In genomic region chr4:170978990-170979389, GRCh38 we compare ENCODE assay signal across 10 cellular contexts.
"Had no signal": no experiment of that assay in that cellular context is flagged by ENCODE, and none has a peak within 500 bp of the region (broad histone marks: within the 10 kb centered on the region; RNA-seq: fewer than 3 reads in every experiment).

No MANE protein-coding gene starts in this region.

- H3K4me3 Mint-ChIP-seq: naive thymus-derived CD8-positive, alpha-beta T cell had no signal

- H3K27me3 Mint-ChIP-seq: naive thymus-derived CD8-positive, alpha-beta T cell had no signal

- ATAC-seq: left colon; mucosa of descending colon; naive thymus-derived CD8-positive, alpha-beta T cell had no signal

- H3K9me3 ChIP-seq: right atrium auricular region had no signal

- H3K36me3 ChIP-seq: right atrium auricular region, tibial nerve had no signal

- H3K4me3 ChIP-seq: mucosa of descending colon, right atrium auricular region, tibial nerve had no signal

- H3K27me3 ChIP-seq: right atrium auricular region, tibial nerve had no signal

- H3K36me3 Mint-ChIP-seq: naive thymus-derived CD8-positive, alpha-beta T cell had no signal

- H3K27ac Mint-ChIP-seq: naive thymus-derived CD8-positive, alpha-beta T cell had no signal

- H3K4me1 Mint-ChIP-seq: naive thymus-derived CD8-positive, alpha-beta T cell had no signal

- DNase-seq: activated naive CD4-positive, alpha-beta T cell treated with Interleukin-2 at 50 U/mL for 16 hours; foreskin melanocyte; head of caudate nucleus; left colon; mucosa of descending colon; naive thymus-derived CD8-positive, alpha-beta T cell; small intestine; T-helper 2 cell had no signal
